In the genomic region with DNA sequence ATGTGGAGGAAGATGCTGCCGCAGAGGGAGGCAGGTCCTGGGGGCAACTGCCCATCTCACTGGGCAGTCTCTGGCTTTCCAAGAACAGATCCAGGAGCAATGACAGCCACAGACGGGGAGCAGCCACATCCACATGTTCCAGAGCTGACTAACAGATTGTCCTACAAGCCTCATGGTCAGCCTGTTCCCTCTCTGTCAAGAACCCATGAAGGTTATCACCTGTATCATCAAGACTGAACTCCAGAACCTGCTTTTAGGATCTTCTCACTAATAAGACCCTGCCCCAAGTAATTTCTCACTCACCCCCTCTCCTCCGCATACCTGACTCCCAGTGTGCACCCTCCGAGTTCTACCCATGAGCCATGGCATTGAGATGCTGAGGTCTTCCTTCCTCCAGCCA, we compare ENCODE assay signal across 17 cellular contexts.
A peak's percentile ranks its signal among the peaks of the same experiment; 100 is the strongest.
DNase-seq lines count a peak whose midpoint lies in the region; ATAC-seq and TF ChIP-seq lines count a peak whose summit lies in the region.
"Had no signal": no experiment of that assay in that cellular context is flagged by ENCODE, and none has a peak within 500 bp of the region (broad histone marks: within the 10 kb centered on the region; RNA-seq: fewer than 3 reads in every experiment).

No MANE protein-coding gene starts in this region.

- H2AK5ac ChIP-seq in trophoblast cell (ENCODE audit: low read length), result no peak overlapping the region

- no peak overlapping the region for H2BK120ac ChIP-seq in trophoblast cell (ENCODE audit: insufficient read depth, low read length, poor library complexity)

- H3K79me2 ChIP-seq in trophoblast cell (ENCODE audit: control insufficient read depth, insufficient read depth, low read length, poor library complexity), result peaks cover 3% of the 10 kb centered on the region

- H3K4me3 ChIP-seq in CD8-positive, alpha-beta T cell (ENCODE audit: low read depth, low read length), result no peak overlapping the region
- H3K4me3 ChIP-seq in trophoblast cell (ENCODE audit: low read depth, low read length) (peak overlapping the region; percentile 2), mucosa of descending colon (no peak overlapping the region)
- H3K4me3 ChIP-seq: MG63 had no signal

- H3K4me1 ChIP-seq in CD8-positive, alpha-beta T cell (ENCODE audit: insufficient read depth, low read length), result peaks cover 6% of the 10 kb centered on the region
- H3K4me1 ChIP-seq in trophoblast cell (ENCODE audit: control insufficient read depth in 1 of 2, insufficient read depth in 2 of 2, low read length in 2 of 2) (peaks cover 17 to 21% of the 10 kb centered on the region in 2 experiments), mucosa of descending colon (ENCODE audit: low read depth) (peaks cover 30% of the 10 kb centered on the region)

- H3K4me2 ChIP-seq in trophoblast cell (ENCODE audit: low read length), result no peak overlapping the region

- H4K12ac ChIP-seq in trophoblast cell (ENCODE audit: low read depth, low read length), result no peak overlapping the region

- H3K27me3 ChIP-seq in CD8-positive, alpha-beta T cell (ENCODE audit: insufficient read depth, low read length), result no peaks in the 10 kb centered on the region
- H3K27me3 ChIP-seq in trophoblast cell (ENCODE audit: insufficient read depth, low read length), result no peaks in the 10 kb centered on the region
- H3K27me3 ChIP-seq: MG63 had no signal

- H3K4me3 Mint-ChIP-seq in activated CD4-positive, alpha-beta T cell treated with anti-CD3 and anti-CD28 coated beads, Interleukin-2, amount 10 ng/mL, durations not matched to agents 7 days and 5 days, result no peak overlapping the region
- no peak overlapping the region for H3K4me3 Mint-ChIP-seq in CD8-positive, alpha-beta T cell
- H3K4me3 Mint-ChIP-seq in activated T-helper 2 cell treated with anti-CD3 and anti-CD28 coated beads, Interferon-gamma antibody, Interleukin-2, Interleukin-4, amounts not matched to agents 10 μg/mL and 5 μg/mL and 100 μg/mL, durations not matched to agents 14 hours and 24 hours and 36 hours (ENCODE audit: low read depth), result no peak overlapping the region

- peak overlapping the region; percentile 12 for H3K18ac ChIP-seq in trophoblast cell (ENCODE audit: low read length)

- H4K8ac ChIP-seq in trophoblast cell (ENCODE audit: low read depth, low read length), result no peak overlapping the region

- CTCF ChIA-PET in activated CD4-positive, alpha-beta T cell treated with anti-CD3 and anti-CD28 coated beads, Interleukin-2, amount 10 ng/mL, durations not matched to agents 7 days and 5 days (lab: Charles Lee), result no interaction called here
- CTCF ChIA-PET in CD8-positive, alpha-beta T cell (lab: Charles Lee), result no interaction called here

- no peak overlapping the region for H3K14ac ChIP-seq in trophoblast cell (ENCODE audit: low read length)

- H2BK12ac ChIP-seq in trophoblast cell (ENCODE audit: low read length), result no peak overlapping the region

- no peak for TF ChIP-seq CTCF in CD8-positive, alpha-beta T cell (IDR thresholded peaks at IDR 0.05)
- TF ChIP-seq CTCF in mucosa of descending colon (IDR thresholded peaks at IDR 0.05), result no peak

- H2AFZ ChIP-seq in trophoblast cell (ENCODE audit: insufficient read depth, low read length, poor library complexity), result no peak overlapping the region

- H3K27me3 Mint-ChIP-seq in activated CD4-positive, alpha-beta T cell treated with anti-CD3 and anti-CD28 coated beads, Interleukin-2, amount 10 ng/mL, durations not matched to agents 7 days and 5 days, result no peaks in the 10 kb centered on the region
- H3K27me3 Mint-ChIP-seq in CD8-positive, alpha-beta T cell (ENCODE audit: low read depth), result no peaks in the 10 kb centered on the region
- H3K27me3 Mint-ChIP-seq in activated T-helper 2 cell treated with anti-CD3 and anti-CD28 coated beads, Interferon-gamma antibody, Interleukin-2, Interleukin-4, amounts not matched to agents 10 μg/mL and 5 μg/mL and 100 μg/mL, durations not matched to agents 14 hours and 24 hours and 36 hours (ENCODE audit: low read depth), result no peaks in the 10 kb centered on the region

- peaks cover 41% of the 10 kb centered on the region for H3K36me3 ChIP-seq in CD8-positive, alpha-beta T cell (ENCODE audit: insufficient read depth, low read length)
- H3K36me3 ChIP-seq in trophoblast cell (ENCODE audit: control insufficient read depth in 1 of 2, insufficient read depth in 2 of 2, low read length in 2 of 2) (peaks cover 39 to 69% of the 10 kb centered on the region in 2 experiments), mucosa of descending colon (ENCODE audit: low read depth) (peaks cover 3% of the 10 kb centered on the region)

- POLR2A ChIA-PET in activated CD4-positive, alpha-beta T cell treated with anti-CD3 and anti-CD28 coated beads, Interleukin-2, amount 10 ng/mL, durations not matched to agents 7 days and 5 days (lab: Charles Lee), result no interaction called here
- POLR2A ChIA-PET in CD8-positive, alpha-beta T cell (lab: Charles Lee), result no interaction called here

- intact Hi-C loops in CD8-positive, alpha-beta T cell (cut with DNase I, micrococcal nuclease), result no loop called here
- intact Hi-C loops in activated T-helper 2 cell treated with anti-CD3 and anti-CD28 coated beads, Interferon-gamma antibody, Interleukin-2, Interleukin-4, amounts not matched to agents 10 μg/mL and 5 μg/mL and 100 μg/mL, durations not matched to agents 14 hours and 24 hours and 36 hours (cut with micrococcal nuclease), result no loop called here
- intact Hi-C loops in mucosa of descending colon (cut with DNase I, micrococcal nuclease), result no loop called here

- DNase-seq in activated CD4-positive, alpha-beta T cell treated with anti-CD3 and anti-CD28 coated beads, Interleukin-2, amount 10 ng/mL, durations not matched to agents 7 days and 5 days, result no peak
- no peak for DNase-seq in activated CD4-positive, alpha-beta T cell treated with anti-CD3 and anti-CD28 coated beads for 48 hours
- DNase-seq in CD8-positive, alpha-beta T cell, result no peak
- no peak for DNase-seq in activated T-helper 2 cell treated with anti-CD3 and anti-CD28 coated beads, Interferon-gamma antibody, Interleukin-2, Interleukin-4, amounts not matched to agents 10 μg/mL and 5 μg/mL and 100 μg/mL, durations not matched to agents 14 hours and 24 hours and 36 hours (ENCODE audit: low spot score)
- no peak for DNase-seq in trophoblast cell
- no peak for DNase-seq in mucosa of descending colon
- DNase-seq in LoVo (ENCODE audit: low spot score), result no peak
- DNase-seq in AG20443 (ENCODE audit: low spot score), result no peak
- DNase-seq: Caco-2, DMS79, KBM-7, MG63, NCI-H1105, NCI-H187, NCI-H446 had no signal

- no peak overlapping the region for H3K4ac ChIP-seq in trophoblast cell (ENCODE audit: low read depth, low read length)

- peaks cover 78% of the 10 kb centered on the region for H3K36me3 Mint-ChIP-seq in activated CD4-positive, alpha-beta T cell treated with anti-CD3 and anti-CD28 coated beads, Interleukin-2, amount 10 ng/mL, durations not matched to agents 7 days and 5 days (ENCODE audit: low read depth)
- H3K36me3 Mint-ChIP-seq in CD8-positive, alpha-beta T cell, result peaks cover 91% of the 10 kb centered on the region
- peaks cover 98% of the 10 kb centered on the region for H3K36me3 Mint-ChIP-seq in activated T-helper 2 cell treated with anti-CD3 and anti-CD28 coated beads, Interferon-gamma antibody, Interleukin-2, Interleukin-4, amounts not matched to agents 10 μg/mL and 5 μg/mL and 100 μg/mL, durations not matched to agents 14 hours and 24 hours and 36 hours (ENCODE audit: low read depth)

- WGBS in trophoblast cell (ENCODE audit: extremely low coverage, insufficient coverage, insufficient read length), result no CpG with 5 or more reads among the region's 4 CpGs

- no peak overlapping the region for H3K9ac ChIP-seq in trophoblast cell (ENCODE audit: low read length)

- H3K27ac ChIP-seq in CD8-positive, alpha-beta T cell (ENCODE audit: low read depth, low read length), result no peak overlapping the region
- no peak overlapping the region for H3K27ac ChIP-seq in trophoblast cell (ENCODE audit: low read depth, low read length)
- H3K27ac ChIP-seq: C4-2B had no signal

- no peak overlapping the region for H2BK5ac ChIP-seq in trophoblast cell (ENCODE audit: low read depth, low read length, poor library complexity)

- H3K9me3 Mint-ChIP-seq in activated CD4-positive, alpha-beta T cell treated with anti-CD3 and anti-CD28 coated beads, Interleukin-2, amount 10 ng/mL, durations not matched to agents 7 days and 5 days, result no peaks in the 10 kb centered on the region
- no peaks in the 10 kb centered on the region for H3K9me3 Mint-ChIP-seq in CD8-positive, alpha-beta T cell
- no peaks in the 10 kb centered on the region for H3K9me3 Mint-ChIP-seq in activated T-helper 2 cell treated with anti-CD3 and anti-CD28 coated beads, Interferon-gamma antibody, Interleukin-2, Interleukin-4, amounts not matched to agents 10 μg/mL and 5 μg/mL and 100 μg/mL, durations not matched to agents 14 hours and 24 hours and 36 hours

- peaks cover 40% of the 10 kb centered on the region for H3K4me1 Mint-ChIP-seq in activated CD4-positive, alpha-beta T cell treated with anti-CD3 and anti-CD28 coated beads, Interleukin-2, amount 10 ng/mL, durations not matched to agents 7 days and 5 days
- H3K4me1 Mint-ChIP-seq in CD8-positive, alpha-beta T cell (ENCODE audit: low read depth), result peaks cover 11% of the 10 kb centered on the region
- H3K4me1 Mint-ChIP-seq in activated T-helper 2 cell treated with anti-CD3 and anti-CD28 coated beads, Interferon-gamma antibody, Interleukin-2, Interleukin-4, amounts not matched to agents 10 μg/mL and 5 μg/mL and 100 μg/mL, durations not matched to agents 14 hours and 24 hours and 36 hours (ENCODE audit: low read depth), result peaks cover 48% of the 10 kb centered on the region

- no peak overlapping the region for H3K23ac ChIP-seq in trophoblast cell (ENCODE audit: low read length)

- H4K91ac ChIP-seq in trophoblast cell (ENCODE audit: low read depth, low read length), result no peak overlapping the region

- peak overlapping the region; percentile 57 for H3K27ac Mint-ChIP-seq in activated CD4-positive, alpha-beta T cell treated with anti-CD3 and anti-CD28 coated beads, Interleukin-2, amount 10 ng/mL, durations not matched to agents 7 days and 5 days
- H3K27ac Mint-ChIP-seq in CD8-positive, alpha-beta T cell, result peak overlapping the region; percentile 45
- peak overlapping the region; percentile 38 for H3K27ac Mint-ChIP-seq in activated T-helper 2 cell treated with anti-CD3 and anti-CD28 coated beads, Interferon-gamma antibody, Interleukin-2, Interleukin-4, amounts not matched to agents 10 μg/mL and 5 μg/mL and 100 μg/mL, durations not matched to agents 14 hours and 24 hours and 36 hours

- H3K79me1 ChIP-seq in trophoblast cell (ENCODE audit: low read length), result peaks cover 11% of the 10 kb centered on the region

- H3K9me3 ChIP-seq in CD8-positive, alpha-beta T cell (ENCODE audit: low read length), result no peaks in the 10 kb centered on the region
- H3K9me3 ChIP-seq in trophoblast cell (ENCODE audit: insufficient read depth, low read depth, low read length), result no peaks in the 10 kb centered on the region
- no peaks in the 10 kb centered on the region for H3K9me3 ChIP-seq in mucosa of descending colon
- H3K9me3 ChIP-seq: Caco-2, MG63 had no signal

- no peak for ATAC-seq in CD8-positive, alpha-beta T cell
- no peak for ATAC-seq in mucosa of descending colon
- ATAC-seq: HCT116 had no signal
